Comparison of ENCODE assay signal across 8 cellular contexts in genomic region chr21:37700641-37701202, GRCh38.
DNase-seq lines count a peak whose midpoint lies in the region; ATAC-seq and TF ChIP-seq lines count a peak whose summit lies in the region.

No MANE protein-coding gene starts in this region.

- H3K9me3 Mint-ChIP-seq in activated naive CD8-positive, alpha-beta T cell treated with anti-CD3 and anti-CD28 coated beads, Interleukin-2, amount 50 U/mL, for 24 hours, result no peaks in the 10 kb centered on the region

- H3K4me3 Mint-ChIP-seq in activated naive CD8-positive, alpha-beta T cell treated with anti-CD3 and anti-CD28 coated beads, Interleukin-2, amount 50 U/mL, for 24 hours, result no peak overlapping the region

- TF ChIP-seq CTCF in hepatocyte (IDR thresholded peaks at IDR 0.05; ENCODE audit: poor library complexity), result peak; percentile 56

- H3K36me3 ChIP-seq in hepatocyte (replicated peaks; ENCODE audit: insufficient read depth, low read depth), result no peaks in the 10 kb centered on the region

- no peak overlapping the region for H2AFZ ChIP-seq in hepatocyte

- WGBS in hepatocyte (ENCODE audit: low lambda C conversion rate, missing lambda C conversion rate), result 56% methylated on average over 6 of the region's 6 CpGs

- ATAC-seq in GM21423 (IDR thresholded peaks at IDR 0.05; ENCODE audit: unreplicated experiment) (peak; percentile 80), HG03521 (IDR thresholded peaks at IDR 0.05; ENCODE audit: unreplicated experiment) (peak; percentile 88)
- ATAC-seq in activated naive CD8-positive, alpha-beta T cell treated with anti-CD3 and anti-CD28 coated beads, Interleukin-2, amount 50 U/mL, for 24 hours, result peak; percentile 83

- no peak overlapping the region for H3K27ac Mint-ChIP-seq in activated naive CD8-positive, alpha-beta T cell treated with anti-CD3 and anti-CD28 coated beads, Interleukin-2, amount 50 U/mL, for 24 hours

- no peaks in the 10 kb centered on the region for H3K4me1 Mint-ChIP-seq in activated naive CD8-positive, alpha-beta T cell treated with anti-CD3 and anti-CD28 coated beads, Interleukin-2, amount 50 U/mL, for 24 hours

- H3K9me2 ChIP-seq in hepatocyte (replicated peaks; ENCODE audit: insufficient read depth), result no peaks in the 10 kb centered on the region

- peak; percentile 3 for DNase-seq in activated CD4-positive, alpha-beta T cell treated with anti-CD3 and anti-CD28 coated beads for 48 hours
- no peak for DNase-seq in activated CD4-positive, alpha-beta T cell treated with anti-CD3 and anti-CD28 coated beads for 1 hour
- DNase-seq in NCI-H446 (lab: John Stamatoyannopoulos, UW) (peak; percentile 69 to 91), hepatocyte (ENCODE audit: low spot score) (peak; percentile 77), smooth muscle cell of the brain vasculature (ENCODE audit: low read depth, low spot score) (peak; percentile 35)
- peak; percentile 5 for DNase-seq in activated naive CD8-positive, alpha-beta T cell treated with anti-CD3 and anti-CD28 coated beads, Interleukin-2, amount 50 U/mL, for 24 hours

- no peaks in the 10 kb centered on the region for H3K27me3 ChIP-seq in hepatocyte

- peaks cover 8% of the 10 kb centered on the region for H3K4me1 ChIP-seq in hepatocyte (ENCODE audit: insufficient read depth)

- H3K4me3 ChIP-seq in hepatocyte, result no peak overlapping the region

- no peaks in the 10 kb centered on the region for H3K36me3 Mint-ChIP-seq in activated naive CD8-positive, alpha-beta T cell treated with anti-CD3 and anti-CD28 coated beads, Interleukin-2, amount 50 U/mL, for 24 hours (ENCODE audit: low read depth)

- H3K79me2 ChIP-seq in hepatocyte, result no peaks in the 10 kb centered on the region

- no peaks in the 10 kb centered on the region for H3K9me3 ChIP-seq in hepatocyte (ENCODE audit: low read depth)

- peaks cover 6% of the 10 kb centered on the region for H3K27me3 Mint-ChIP-seq in activated naive CD8-positive, alpha-beta T cell treated with anti-CD3 and anti-CD28 coated beads, Interleukin-2, amount 50 U/mL, for 24 hours

- no peak overlapping the region for H3K27ac ChIP-seq in hepatocyte

- H3K4me2 ChIP-seq in hepatocyte, result no peak overlapping the region

- no peaks in the 10 kb centered on the region for H4K20me1 ChIP-seq in hepatocyte (ENCODE audit: insufficient read depth, poor library complexity, severe bottlenecking)
